In genomic region chr10:44307691-44308090, GRCh38 we compare ENCODE assay signal across 16 cellular contexts.
DNase-seq lines count a peak whose midpoint lies in the region; ATAC-seq and TF ChIP-seq lines count a peak whose summit lies in the region.
"Had no signal": no experiment of that assay in that cellular context is flagged by ENCODE, and none has a peak within 500 bp of the region (broad histone marks: within the 10 kb centered on the region; RNA-seq: fewer than 3 reads in every experiment).

No MANE protein-coding gene starts in this region.

- no peaks in the 10 kb centered on the region for H3K79me2 ChIP-seq in OCI-LY3 (ENCODE audit: low read length)

- peak; percentile 53 for ATAC-seq in stimulated activated naive CD8-positive, alpha-beta T cell treated with anti-CD3 and anti-CD28 coated beads, Interleukin-15, amount 100 ng/mL, for 72 hours
- no peak for ATAC-seq in stimulated activated naive CD8-positive, alpha-beta T cell treated with anti-CD3 and anti-CD28 coated beads, Interleukin-15, Interleukin-2, amounts not matched to agents 100 U/mL and 50 U/mL, for 24 hours
- ATAC-seq in GM21786 (IDR thresholded peaks at IDR 0.05; ENCODE audit: unreplicated experiment) (peak; percentile 36), GM19035 (IDR thresholded peaks at IDR 0.05; ENCODE audit: unreplicated experiment) (no peak)
- ATAC-seq: HCT116, T-helper 17 cell had no signal

- H3K4me2 ChIP-seq in OCI-LY3 (ENCODE audit: low read length): peak overlapping the region; percentile 60

- no peaks in the 10 kb centered on the region for H3K36me3 ChIP-seq in OCI-LY3 (replicated peaks; ENCODE audit: low read depth, low read length)
- H3K36me3 ChIP-seq: BLaER1 treated with 17β-estradiol and CSF1 and Interleukin-3, amounts not matched to agents 10 nM and 100 nM had no signal

- H3K27ac Mint-ChIP-seq in stimulated activated naive CD8-positive, alpha-beta T cell treated with anti-CD3 and anti-CD28 coated beads, Interleukin-15, amount 100 ng/mL, for 72 hours: peak overlapping the region in 1 of 2 donors; percentile 16
- H3K27ac Mint-ChIP-seq: T-helper 17 cell had no signal

- H3K27me3 Mint-ChIP-seq in stimulated activated naive CD8-positive, alpha-beta T cell treated with anti-CD3 and anti-CD28 coated beads, Interleukin-15, amount 100 ng/mL, for 72 hours: peaks cover 25% of the 10 kb centered on the region

- no peak overlapping the region for H3K4me3 Mint-ChIP-seq in stimulated activated naive CD8-positive, alpha-beta T cell treated with anti-CD3 and anti-CD28 coated beads, Interleukin-15, amount 100 ng/mL, for 72 hours
- H3K4me3 Mint-ChIP-seq: T-helper 17 cell had no signal

- peaks cover 50% of the 10 kb centered on the region for H3K4me1 ChIP-seq in OCI-LY3 (ENCODE audit: low read length)

- H3K4me1 Mint-ChIP-seq in stimulated activated naive CD8-positive, alpha-beta T cell treated with anti-CD3 and anti-CD28 coated beads, Interleukin-15, amount 100 ng/mL, for 72 hours: peaks cover 27% of the 10 kb centered on the region

- no peak overlapping the region for H2AFZ ChIP-seq in OCI-LY3 (ENCODE audit: low read depth, low read length)
- H2AFZ ChIP-seq: GM23248 had no signal

- H3K4me3 ChIP-seq in OCI-LY3 (ENCODE audit: low read length): 0 out of 2 replicates have a peak overlapping the region, but pooled peaks have one; percentile 35
- H3K4me3 ChIP-seq: BLaER1 treated with 17β-estradiol and CSF1 and Interleukin-3, amounts not matched to agents 10 nM and 100 nM; GM23248 had no signal

- H3K9me3 ChIP-seq in OCI-LY3 (ENCODE audit: insufficient read depth, low read length): no peaks in the 10 kb centered on the region

- DNase-seq in stimulated activated naive CD8-positive, alpha-beta T cell treated with anti-CD3 and anti-CD28 coated beads, Interleukin-15, amount 100 ng/mL, for 72 hours: peak; percentile 16 to 21
- DNase-seq in stimulated activated naive CD8-positive, alpha-beta T cell treated with anti-CD3 and anti-CD28 coated beads, Interleukin-15, Interleukin-2, amounts not matched to agents 100 U/mL and 50 U/mL, for 24 hours: no peak
- DNase-seq in NCI-H82 (lab: John Stamatoyannopoulos, UW) (no peak), OCI-M2 (lab: John Stamatoyannopoulos, UW; ENCODE audit: unreplicated experiment) (no peak), retina (no peak)
- DNase-seq: GM23248, Karpas-422, NCI-H187 treated with DMSO at 0.1 percent for 48 hours, NCI-H2171, SHP77 treated with DMSO at 0.1 percent for 48 hours, T-helper 17 cell had no signal

- H3K9me3 Mint-ChIP-seq in stimulated activated naive CD8-positive, alpha-beta T cell treated with anti-CD3 and anti-CD28 coated beads, Interleukin-15, amount 100 ng/mL, for 72 hours: peaks cover 7 to 15% of the 10 kb centered on the region in 2 donors

- H3K9ac ChIP-seq in OCI-LY3 (ENCODE audit: low read length): 0 out of 2 replicates have a peak overlapping the region, but pooled peaks have one; percentile 25
- H3K9ac ChIP-seq: BLaER1 treated with 17β-estradiol and CSF1 and Interleukin-3, amounts not matched to agents 10 nM and 100 nM; GM23248 had no signal

- TF ChIP-seq CTCF in OCI-LY3 (IDR thresholded peaks at IDR 0.05; ENCODE audit: low read depth, low read length): no peak

- H3K27me3 ChIP-seq in OCI-LY3 (ENCODE audit: low read depth, low read length): no peaks in the 10 kb centered on the region

- no peaks in the 10 kb centered on the region for H4K20me1 ChIP-seq in OCI-LY3 (ENCODE audit: insufficient read depth, low read length)
- H4K20me1 ChIP-seq: BLaER1 treated with 17β-estradiol and CSF1 and Interleukin-3, amounts not matched to agents 10 nM and 100 nM had no signal

- H3K27ac ChIP-seq in OCI-LY3 (ENCODE audit: low read length): peak overlapping the region; percentile 72
- H3K27ac ChIP-seq: BLaER1 treated with 17β-estradiol and CSF1 and Interleukin-3, amounts not matched to agents 10 nM and 100 nM; GM23248 had no signal

Comparison
In these comparisons a context has a peak if more than half of its experiments do, and no peak if none do; other contexts are left out.
1. ATAC-seq: peak in stimulated activated naive CD8-positive, alpha-beta T cell treated with anti-CD3 and anti-CD28 coated beads, Interleukin-15, amount 100 ng/mL, for 72 hours (single experiment) and GM21786 (single experiment); none in stimulated activated naive CD8-positive, alpha-beta T cell treated with anti-CD3 and anti-CD28 coated beads, Interleukin-15, Interleukin-2, amounts not matched to agents 100 U/mL and 50 U/mL, for 24 hours (single experiment) and GM19035 (single experiment).
2. DNase-seq: peak in stimulated activated naive CD8-positive, alpha-beta T cell treated with anti-CD3 and anti-CD28 coated beads, Interleukin-15, amount 100 ng/mL, for 72 hours (2 of 2); none in stimulated activated naive CD8-positive, alpha-beta T cell treated with anti-CD3 and anti-CD28 coated beads, Interleukin-15, Interleukin-2, amounts not matched to agents 100 U/mL and 50 U/mL, for 24 hours (single experiment), NCI-H82 (single experiment), OCI-M2 (single experiment) and retina (single experiment).